1 cellular context compared by ENCODE assay signal in genomic region chr22:38753894-38754246, GRCh38.
TF ChIP-seq lines count a peak whose summit lies in the region.

No MANE protein-coding gene starts in this region.

TF ChIP-seq in HepG2, 621 proteins besides CTCF, POLR2A, EP300 and RAD21 (continued from another document and continues in another):
- TF ChIP-seq PBX2 (CRISPR knock-in tag; IDR thresholded peaks at IDR 0.05) (peak; percentile 33), KAT8 (CRISPR knock-in tag; IDR thresholded peaks at IDR 0.05) (no peak), ZFAT (CRISPR knock-in tag; conservative IDR thresholded peaks at IDR 0.05) (no peak), CENPBD1 (CRISPR knock-in tag; IDR thresholded peaks at IDR 0.05; ENCODE audit: borderline replicate concordance, low read depth) (no peak), ZNF205 (CRISPR knock-in tag; IDR thresholded peaks at IDR 0.05) (no peak), HMG20A (CRISPR knock-in tag; IDR thresholded peaks at IDR 0.05; ENCODE audit: borderline replicate concordance) (no peak), NFE2L2 (IDR thresholded peaks at IDR 0.05; ENCODE audit: low read length) (no peak), TEAD3 (CRISPR knock-in tag; optimal IDR thresholded peaks at IDR 0.05; ENCODE audit: borderline replicate concordance) (peak; percentile 28), SNAI1 (CRISPR knock-in tag; IDR thresholded peaks at IDR 0.05; ENCODE audit: borderline replicate concordance) (no peak), ZNF883 (CRISPR knock-in tag; IDR thresholded peaks at IDR 0.05; ENCODE audit: not compliant biosample characterization) (no peak), CBX1 (IDR thresholded peaks at IDR 0.05; ENCODE audit: low read depth) (no peak), GTF2F1 (IDR thresholded peaks at IDR 0.05; ENCODE audit: low read length) (no peak), TRIM22 (IDR thresholded peaks at IDR 0.05) (no peak), MEIS1 (CRISPR knock-in tag; IDR thresholded peaks at IDR 0.05; ENCODE audit: borderline replicate concordance) (peak; percentile 91; the same call in 1 of the 2 replicates), ZUFSP (CRISPR knock-in tag; IDR thresholded peaks at IDR 0.05; ENCODE audit: borderline replicate concordance) (no peak), GMEB1 (CRISPR knock-in tag; IDR thresholded peaks at IDR 0.05; ENCODE audit: borderline replicate concordance) (peak; percentile 23; the same call in 1 of the 2 replicates), RNF219 (CRISPR knock-in tag; IDR thresholded peaks at IDR 0.05) (no peak), ZNF224 (CRISPR knock-in tag; IDR thresholded peaks at IDR 0.05) (no peak), BATF2 (CRISPR knock-in tag; IDR thresholded peaks at IDR 0.05) (no peak), ISL2 (CRISPR knock-in tag; IDR thresholded peaks at IDR 0.05) (no peak), ZNF547 (CRISPR knock-in tag; IDR thresholded peaks at IDR 0.05) (no peak), HCFC1 (IDR thresholded peaks at IDR 0.05; ENCODE audit: low read depth, low read length) (no peak), RNF2 (conservative IDR thresholded peaks at IDR 0.05; ENCODE audit: low read depth) (no peak), ZKSCAN5 (CRISPR knock-in tag; IDR thresholded peaks at IDR 0.05) (no peak), ZNF512B (CRISPR knock-in tag; IDR thresholded peaks at IDR 0.05; ENCODE audit: borderline replicate concordance) (no peak), HDAC6 (IDR thresholded peaks at IDR 0.05; ENCODE audit: low read depth, low read length) (no peak), HMGXB3 (CRISPR knock-in tag; IDR thresholded peaks at IDR 0.05; ENCODE audit: borderline replicate concordance) (no peak), FOXA3 (CRISPR knock-in tag; IDR thresholded peaks at IDR 0.05) (peak; percentile 40), IRF1 (CRISPR knock-in tag; IDR thresholded peaks at IDR 0.05; ENCODE audit: low read depth) (no peak), MEF2D (CRISPR knock-in tag; IDR thresholded peaks at IDR 0.05) (no peak), STAG1 (CRISPR knock-in tag; IDR thresholded peaks at IDR 0.05) (no peak), GRHL1 (CRISPR knock-in tag; conservative IDR thresholded peaks at IDR 0.05) (no peak), REXO4 (CRISPR knock-in tag; IDR thresholded peaks at IDR 0.05; ENCODE audit: borderline replicate concordance) (no peak), ZFP41 (CRISPR knock-in tag; IDR thresholded peaks at IDR 0.05; ENCODE audit: borderline replicate concordance) (no peak), ZNF800 (CRISPR knock-in tag; IDR thresholded peaks at IDR 0.05) (no peak), ZNF354B (CRISPR knock-in tag; IDR thresholded peaks at IDR 0.05) (no peak)
